ENCODE assay signal across 10 cellular contexts in genomic region chr11:119155733-119156492, GRCh38. TPM values are rescaled to one million over a fixed set of nuclear protein-coding genes. Genes with fewer than 3 reads are reported as not detected.
DNase-seq lines count a peak whose midpoint lies in the region; ATAC-seq and TF ChIP-seq lines count a peak whose summit lies in the region.
"Had no signal": no experiment of that assay in that cellular context is flagged by ENCODE, and none has a peak within 500 bp of the region (broad histone marks: within the 10 kb centered on the region; RNA-seq: fewer than 3 reads in every experiment).

No MANE protein-coding gene starts in this region.

- DNase-seq in MCF 10A (ENCODE audit: unreplicated experiment) (peak; percentile 46), mammary epithelial cell (no peak), NCI-H226 (peak; percentile 21), colonic mucosa (peak; percentile 41), type B pancreatic cell (ENCODE audit: extremely low spot score, unreplicated experiment) (no peak), cortex of kidney (lab: John Stamatoyannopoulos, UW) (no peak)
- no peak for DNase-seq in stimulated activated CD4-positive, alpha-beta T cell treated with anti-CD3 and anti-CD28 coated beads, Interleukin-4, amount 100 ng/mL, for 1 hour
- DNase-seq: DMS79 treated with DMSO at 0.1 percent for 48 hours, psoas muscle had no signal

- BruUV-seq in MCF 10A (replicated peaks; lab: Mats Ljungman, UMichigan) (no TSS peak), mammary epithelial cell (replicated peaks; lab: Mats Ljungman, UMichigan) (no TSS peak)

- H3K9me3 Mint-ChIP-seq in MCF 10A (ENCODE audit: unreplicated experiment), result no peaks in the 10 kb centered on the region
- no peaks in the 10 kb centered on the region for H3K9me3 Mint-ChIP-seq in type B pancreatic cell

- TF ChIP-seq CTCF in MCF 10A (IDR thresholded peaks at IDR 0.05; ENCODE audit: unreplicated experiment), result no peak
- no peak for TF ChIP-seq CTCF in mammary epithelial cell (conservative IDR thresholded peaks at IDR 0.05 in 1 of 2, IDR thresholded peaks at IDR 0.05 in 1 of 2; ENCODE audit: extremely low read depth in 1 of 2, insufficient read depth in 1 of 2, low read depth in 1 of 2, low read length in 2 of 2)
- no peak for TF ChIP-seq CTCF in colonic mucosa (IDR thresholded peaks at IDR 0.05)
- peak; percentile 50 for TF ChIP-seq CTCF in type B pancreatic cell (conservative IDR thresholded peaks at IDR 0.05)

- no peak overlapping the region for H3K4me2 ChIP-seq in mammary epithelial cell (ENCODE audit: insufficient read depth, low read depth, low read length)

- dilution Hi-C loops in mammary epithelial cell (cut with HindIII; ENCODE audit: low sequenced_read_pairs), result loop anchor here (10.0 kb wide), 1 partner anchor 89 kb away; no protein-coding TSS in a partner anchor

- H3K4me3 Mint-ChIP-seq in MCF 10A (ENCODE audit: unreplicated experiment), result no peak overlapping the region
- H3K4me3 Mint-ChIP-seq in type B pancreatic cell, result no peak overlapping the region

- no peak for ATAC-seq in HG02763 (IDR thresholded peaks at IDR 0.05; ENCODE audit: unreplicated experiment)

- WGBS in mammary epithelial cell (ENCODE audit: low coverage, missing lambda C conversion rate), result 53% methylated on average over 8 of the region's 8 CpGs

- H3K36me3 ChIP-seq in mammary epithelial cell (ENCODE audit: insufficient read depth, low read length), result no peaks in the 10 kb centered on the region
- H3K36me3 ChIP-seq in colonic mucosa, result no peaks in the 10 kb centered on the region

- H3K4me1 ChIP-seq in mammary epithelial cell (ENCODE audit: insufficient read depth, low read length) (no peaks in the 10 kb centered on the region), colonic mucosa (no peaks in the 10 kb centered on the region)
- H3K4me1 ChIP-seq: psoas muscle had no signal

- H3K9me3 ChIP-seq in mammary epithelial cell (replicated peaks; ENCODE audit: insufficient read depth, low read length) (no peaks in the 10 kb centered on the region), colonic mucosa (no peaks in the 10 kb centered on the region)
- H3K9me3 ChIP-seq: psoas muscle had no signal

- H3K27me3 Mint-ChIP-seq in MCF 10A (ENCODE audit: insufficient read depth, unreplicated experiment) (peaks cover 10% of the 10 kb centered on the region), type B pancreatic cell (peaks cover 57% of the 10 kb centered on the region)

- H2AFZ ChIP-seq in mammary epithelial cell (ENCODE audit: low read depth, low read length), result no peak overlapping the region

- H3K36me3 Mint-ChIP-seq in MCF 10A (ENCODE audit: insufficient read depth, unreplicated experiment), result no peaks in the 10 kb centered on the region
- H3K36me3 Mint-ChIP-seq in type B pancreatic cell, result no peaks in the 10 kb centered on the region

- H3K27ac ChIP-seq in mammary epithelial cell (ENCODE audit: insufficient read depth, low read depth, low read length) (no peak overlapping the region), colonic mucosa (no peak overlapping the region)
- H3K27ac ChIP-seq: psoas muscle had no signal

- CTCF ChIA-PET in MCF 10A (lab: Yijun Ruan, JAX) (interaction anchor here (3.6 kb wide), 1 partner anchor 11 kb away, joined by 25 read pairs; no protein-coding TSS in a partner anchor), mammary epithelial cell (lab: Charles Lee; ENCODE audit: low non-redundant PET) (no interaction called here)

- H3K27ac Mint-ChIP-seq in MCF 10A (ENCODE audit: low read depth, unreplicated experiment), result no peak overlapping the region
- H3K27ac Mint-ChIP-seq in type B pancreatic cell, result no peak overlapping the region

- H3K4me3 ChIP-seq in mammary epithelial cell (replicated peaks in 1 of 3; ENCODE audit: insufficient read depth in 1 of 3, low read depth in 2 of 3, low read length in 3 of 3) (no peak overlapping the region), colonic mucosa (no peak overlapping the region)
- H3K4me3 ChIP-seq: psoas muscle had no signal

- no peak overlapping the region for H3K9ac ChIP-seq in mammary epithelial cell (ENCODE audit: insufficient read depth, low read length)
- H3K9ac ChIP-seq in colonic mucosa (ENCODE audit: low read depth in 2 of 2, low read length in 2 of 2), result no peak overlapping the region

- H3K27me3 ChIP-seq in mammary epithelial cell (ENCODE audit: insufficient read depth, low read length), result no peaks in the 10 kb centered on the region
- H3K27me3 ChIP-seq in colonic mucosa, result peaks cover 3% of the 10 kb centered on the region

- in situ Hi-C loops in mammary epithelial cell (cut with MboI; ENCODE audit: low sequenced_read_pairs in 2 of 2), result no loop called here

- intact Hi-C loops in MCF 10A (cut with micrococcal nuclease) (no loop called here), mammary epithelial cell (cut with micrococcal nuclease) (no loop called here), colonic mucosa (cut with DNase I) (loop anchor here (5.0 kb wide), 1 partner anchor 36 kb away; no protein-coding TSS in a partner anchor)

- H3K4me1 Mint-ChIP-seq in MCF 10A (ENCODE audit: insufficient read depth, unreplicated experiment) (peaks cover 5% of the 10 kb centered on the region), type B pancreatic cell (ENCODE audit: unreplicated experiment) (no peaks in the 10 kb centered on the region)

- no peaks in the 10 kb centered on the region for H3K79me2 ChIP-seq in mammary epithelial cell (ENCODE audit: insufficient read depth, low read length)

- POLR2A ChIA-PET in MCF 10A (lab: Yijun Ruan, JAX), result interaction anchor here (0.6 to 1.8 kb wide), 4 partner anchors 9 to 35 kb away, joined by 3 to 7 read pairs (median 4); partner anchors contain the start of genes HINFP and NLRX1

- no peaks in the 10 kb centered on the region for H4K20me1 ChIP-seq in mammary epithelial cell (ENCODE audit: insufficient read depth, low read length)

RNA-seq across cellular contexts. Expression of gene ABCG4, which starts 7.1 kb away (rescaled TPM):
- not detected in 2 replicates for total RNA-seq in MCF 10A (2022)
- total RNA-seq in mammary epithelial cell, result 1 to 10 TPM in 1 of 2 donors, under 1 TPM in 1; 0.33 to 1.4 TPM
- polyA plus RNA-seq in mammary epithelial cell, result 0.19 TPM
- polyA minus RNA-seq in mammary epithelial cell, result 2.7 TPM
- total RNA-seq in colonic mucosa, result under 1 TPM; 0.05 to 0.22 TPM
- total RNA-seq in type B pancreatic cell (ENCODE audit: low replicate concordance), result 1.3 TPM in 1 of 2 replicates, not detected in the other

RNA-seq across cellular contexts. Expression of gene NLRX1, which starts 12.6 kb away (rescaled TPM):
- total RNA-seq in MCF 10A (2022) (16.7 and 18.9 TPM in 2 replicates), mammary epithelial cell (10 to 100 TPM; 13.5 to 15.5 TPM), colonic mucosa (10 to 100 TPM; 16.5 to 17.1 TPM), type B pancreatic cell (ENCODE audit: low replicate concordance) (8.7 and 11.5 TPM in 2 replicates)
- polyA plus RNA-seq in mammary epithelial cell, result 10.5 TPM
- 18.0 TPM for polyA minus RNA-seq in mammary epithelial cell

RNA-seq across cellular contexts. Expression of gene NHERF4, which starts 29.4 kb away (rescaled TPM):
- total RNA-seq in MCF 10A (2022) (0.20 TPM in 1 of 2 replicates, not detected in the other), mammary epithelial cell (not detected), colonic mucosa (10 to 100 TPM; 52.3 to 72.7 TPM), type B pancreatic cell (ENCODE audit: low replicate concordance) (2.3 and 7.0 TPM in 2 replicates)
- polyA plus RNA-seq in mammary epithelial cell, result not detected
- 3.6 TPM for polyA minus RNA-seq in mammary epithelial cell
- total RNA-seq: psoas muscle had no signal

RNA-seq across cellular contexts. Expression of gene HINFP, which starts 34.5 kb away (rescaled TPM):
- total RNA-seq in MCF 10A (2022) (23.4 and 26.2 TPM in 2 replicates), mammary epithelial cell (10 to 100 TPM; 23.7 to 26.8 TPM), colonic mucosa (10 to 100 TPM; 31.9 to 33.3 TPM), type B pancreatic cell (ENCODE audit: low replicate concordance) (31.6 and 33.0 TPM in 2 replicates)
- 16.1 TPM for polyA plus RNA-seq in mammary epithelial cell
- polyA minus RNA-seq in mammary epithelial cell, result 21.8 TPM

RNA-seq across cellular contexts. Expression of gene C2CD2L, which starts 48.8 kb away (rescaled TPM):
- total RNA-seq in MCF 10A (2022), result 13.5 and 15.4 TPM in 2 replicates
- 1 to 10 TPM; 3.2 to 7.2 TPM for total RNA-seq in mammary epithelial cell
- polyA plus RNA-seq in mammary epithelial cell, result 4.9 TPM
- polyA minus RNA-seq in mammary epithelial cell, result 17.8 TPM
- total RNA-seq in colonic mucosa, result 10 to 100 TPM; 20.6 to 27.9 TPM
- 10.7 and 13.5 TPM in 2 replicates for total RNA-seq in type B pancreatic cell (ENCODE audit: low replicate concordance)

Comparison
In these comparisons a context has a peak if more than half of its experiments do, and no peak if none do; other contexts are left out.
1. DNase-seq: peak in MCF 10A (single experiment), NCI-H226 (single experiment) and colonic mucosa (single experiment); none in mammary epithelial cell (single experiment), type B pancreatic cell (single experiment), cortex of kidney (single experiment) and stimulated activated CD4-positive, alpha-beta T cell treated with anti-CD3 and anti-CD28 coated beads, Interleukin-4, amount 100 ng/mL, for 1 hour (single experiment).